Comparison of ENCODE assay signal across 20 cellular contexts in genomic region chr1:184425449-184426277, GRCh38. TPM values are rescaled to one million over a fixed set of nuclear protein-coding genes. Genes with fewer than 3 reads are reported as not detected.
DNase-seq lines count a peak whose midpoint lies in the region; ATAC-seq and TF ChIP-seq lines count a peak whose summit lies in the region.
"Had no signal": no experiment of that assay in that cellular context is flagged by ENCODE, and none has a peak within 500 bp of the region (broad histone marks: within the 10 kb centered on the region; RNA-seq: fewer than 3 reads in every experiment).

No MANE protein-coding gene starts in this region.

- TF ChIP-seq POLR2A in adrenal gland (IDR thresholded peaks at IDR 0.05) (no peak), suprapubic skin (IDR thresholded peaks at IDR 0.05) (no peak)

- H3K27me3 ChIP-seq in adrenal gland (no peaks in the 10 kb centered on the region), left lung (no peaks in the 10 kb centered on the region), suprapubic skin (no peaks in the 10 kb centered on the region)
- H3K27me3 ChIP-seq: dorsolateral prefrontal cortex, hepatocyte, neutrophil, sigmoid colon had no signal

- H3K4me3 ChIP-seq in adrenal gland: peak overlapping the region in 1 of 4 donors; percentile 15
- no peak overlapping the region for H3K4me3 ChIP-seq in left lung
- peak overlapping the region; percentile 25 for H3K4me3 ChIP-seq in suprapubic skin
- H3K4me3 ChIP-seq: dorsolateral prefrontal cortex, hepatocyte, sigmoid colon had no signal

- ATAC-seq in left lung: peak; percentile 45
- ATAC-seq: activated CD8-positive, alpha-beta T cell treated with anti-CD3 and anti-CD28 coated beads, Interleukin-2, amount 10 ng/mL, durations not matched to agents 7 days and 5 days; activated T-cell treated with anti-CD3 and anti-CD28 coated beads, Interleukin-2, amount 50 U/mL, for 72 hours; Panc1 had no signal

- H3K9me3 ChIP-seq in adrenal gland (replicated peaks in 1 of 3) (no peaks in the 10 kb centered on the region), left lung (no peaks in the 10 kb centered on the region), suprapubic skin (no peaks in the 10 kb centered on the region)
- H3K9me3 ChIP-seq: neutrophil, sigmoid colon had no signal

- 38 to 49% (median 43%) methylated on average over 7 of the region's 7 CpGs for WGBS in adrenal gland, 4 donors
- 56% methylated on average over 7 of the region's 7 CpGs for WGBS in suprapubic skin

- intact Hi-C loops in adrenal gland (cut with DNase I) (loop anchor here in 1 of 2 donors (10.0 kb wide), 1 partner anchor 49 kb away; no protein-coding TSS in a partner anchor), left lung (cut with DNase I) (no loop called here)

- H3K36me3 ChIP-seq in adrenal gland (replicated peaks in 1 of 2) (no peaks in the 10 kb centered on the region), left lung (no peaks in the 10 kb centered on the region), suprapubic skin (no peaks in the 10 kb centered on the region)
- H3K36me3 ChIP-seq: neutrophil, sigmoid colon had no signal

- peaks cover 35 to 52% of the 10 kb centered on the region in 2 donors for H3K4me1 ChIP-seq in adrenal gland (replicated peaks in 1 of 2)
- H3K4me1 ChIP-seq in left lung: peaks cover 9 to 46% of the 10 kb centered on the region in 2 donors
- peaks cover 62% of the 10 kb centered on the region for H3K4me1 ChIP-seq in suprapubic skin

- H3K27ac ChIP-seq in adrenal gland (peak overlapping the region; percentile 71 to 87 (median 79)), left lung (peak overlapping the region in 1 of 2 donors; percentile 17), suprapubic skin (peak overlapping the region; percentile 74)
- H3K27ac ChIP-seq: dorsolateral prefrontal cortex, hepatocyte, HL-60, neutrophil, sigmoid colon had no signal

- TF ChIP-seq EP300 in suprapubic skin (IDR thresholded peaks at IDR 0.05): no peak

- DNase-seq in HT-29 (ENCODE audit: low spot score) (peak; percentile 93), adrenal gland (peak; percentile 76 to 91 (median 87)), left lung (no peak), suprapubic skin (ENCODE audit: low spot score in 2 of 2) (no peak), GDM1 (lab: John Stamatoyannopoulos, UW) (no peak), glomerular visceral epithelial cell (ENCODE audit: extremely low spot score) (no peak)
- DNase-seq in activated CD4-positive, alpha-beta T cell treated with anti-CD3 and anti-CD28 coated beads, Interleukin-2, amount 50 U/mL, for 1 hour: no peak
- DNase-seq: activated CD8-positive, alpha-beta T cell treated with anti-CD3 and anti-CD28 coated beads, Interleukin-2, amount 10 ng/mL, durations not matched to agents 7 days and 5 days; activated T-cell treated with anti-CD3 and anti-CD28 coated beads, Interleukin-2, amount 50 U/mL, for 72 hours; dorsolateral prefrontal cortex; NCI-H1105; NCI-H2171; NCI-H774; sigmoid colon; stimulated activated CD4-positive, alpha-beta T cell treated with anti-CD3 and anti-CD28 coated beads, Interleukin-4, amount 100 ng/mL, for 1 hour; substantia nigra had no signal

- TF ChIP-seq CTCF in adrenal gland (IDR thresholded peaks at IDR 0.05) (peak in 2 of 6 experiments; percentile 28 to 37), left lung (IDR thresholded peaks at IDR 0.05) (no peak), suprapubic skin (IDR thresholded peaks at IDR 0.05) (no peak)

RNA-seq across cellular contexts. Expression of gene C1orf21, which starts 38.8 kb away (rescaled TPM):
- total RNA-seq in HT-29 (2014; rRNA removed; shearing (Covaris generic)): 4.8 and 5.9 TPM in 2 replicates
- total RNA-seq in adrenal gland: 100 to 1,000 TPM in 3 of 8 donors, 10 to 100 TPM in 5; 42.2 to 177 (median 93.3) TPM
- polyA plus RNA-seq in adrenal gland: 100 to 1,000 TPM in 1 of 3 donors, 10 to 100 TPM in 2; 50.1 to 168 (median 56.1) TPM
- total RNA-seq in left lung: 10 to 100 TPM; 52.5 to 75.3 TPM
- 10 to 100 TPM; 73.0 to 95.7 (median 79.2) TPM for total RNA-seq in suprapubic skin

Comparison
In these comparisons a context has a peak if more than half of its experiments do, and no peak if none do; other contexts are left out.
1. DNase-seq: peak in HT-29 (single experiment) and adrenal gland (7 of 7); none in left lung (0 of 2), suprapubic skin (0 of 2), GDM1 (single experiment), activated CD4-positive, alpha-beta T cell treated with anti-CD3 and anti-CD28 coated beads, Interleukin-2, amount 50 U/mL, for 1 hour (single experiment) and glomerular visceral epithelial cell (single experiment).